Comparison of ENCODE assay signal across 1 cellular context in genomic region chr7:78377532-78377931, GRCh38.
TF ChIP-seq lines count a peak whose summit lies in the region.

No MANE protein-coding gene starts in this region.

TF ChIP-seq in H1, 55 proteins besides CTCF, POLR2A, EP300 and RAD21 (continued from another document):
- TF ChIP-seq CTBP2 (IDR thresholded peaks at IDR 0.05; ENCODE audit: borderline replicate concordance, insufficient read depth, insufficient read length, low read length), result no peak
- TF ChIP-seq TBP (IDR thresholded peaks at IDR 0.05; ENCODE audit: low read depth, low read length), result no peak
- no peak for TF ChIP-seq TCF12 (IDR thresholded peaks at IDR 0.05; ENCODE audit: low read depth, low read length)
